Comparison of ENCODE assay signal across 9 cellular contexts in genomic region chr2:223563462-223563861, GRCh38. TPM values are rescaled to one million over a fixed set of nuclear protein-coding genes. Genes with fewer than 3 reads are reported as not detected.
DNase-seq lines count a peak whose midpoint lies in the region; ATAC-seq, FAIRE-seq and TF ChIP-seq lines count a peak whose summit lies in the region.
"Had no signal": no experiment of that assay in that cellular context is flagged by ENCODE, and none has a peak within 500 bp of the region (broad histone marks: within the 10 kb centered on the region; RNA-seq: fewer than 3 reads in every experiment).

No MANE protein-coding gene starts in this region.

- H3K4me3 ChIP-seq in H1 (ENCODE audit: extremely low read depth in 1 of 4, insufficient read depth in 2 of 4, low read depth in 3 of 4, low read length in 4 of 4): no peak overlapping the region
- no peak overlapping the region for H3K4me3 ChIP-seq in psoas muscle

- H2AFZ ChIP-seq in H9 (ENCODE audit: low read length) (peak overlapping the region; percentile 40), H1 (ENCODE audit: low read length) (peak overlapping the region; percentile 94)

- no peaks in the 10 kb centered on the region for H3K27me3 Mint-ChIP-seq in H9 (ENCODE audit: low read depth)

- DNase-seq in H9 (no peak), NCI-H226 (peak; percentile 72), H1 (ENCODE audit: low read depth in 1 of 2, low spot score in 2 of 2) (no peak), psoas muscle (no peak), NCI-H526 (lab: John Stamatoyannopoulos, UW) (no peak), activated T-cell treated with anti-CD3 and anti-CD28 coated beads for 4 hours (no peak)

- no peaks in the 10 kb centered on the region for H3K79me2 ChIP-seq in H9 (ENCODE audit: insufficient read depth, low read length)
- no peaks in the 10 kb centered on the region for H3K79me2 ChIP-seq in H1 (ENCODE audit: control insufficient read depth in 1 of 2, insufficient read depth in 2 of 2, low read length in 2 of 2)

- H3K36me3 Mint-ChIP-seq in H9 (ENCODE audit: insufficient read depth in 1 of 3, low read depth in 3 of 3): no peaks in the 10 kb centered on the region; a peak in 1 of 7 replicates
- H3K36me3 Mint-ChIP-seq: activated naive CD4-positive, alpha-beta T cell treated with anti-CD3 and anti-CD28 coated beads, Interleukin-2, amount 50 U/mL, for 24 hours had no signal

- no peaks in the 10 kb centered on the region for H3K9me3 Mint-ChIP-seq in H9

- no peak for FAIRE-seq in H1 (lab: Jason Lieb, UNC)

- CTCF ChIA-PET in H1 (lab: Charles Lee; ENCODE audit: partially characterized antibody): interaction anchor here (1.0 kb wide), 1 partner anchor 171 kb away, joined by 3 read pairs; no protein-coding TSS in a partner anchor

- H2BK5ac ChIP-seq in H9 (ENCODE audit: insufficient read length, low read length): no peak overlapping the region
- H2BK5ac ChIP-seq in H1 (ENCODE audit: low read depth, low read length): no peak overlapping the region

- no peak for TF ChIP-seq RAD21 in H1 (IDR thresholded peaks at IDR 0.05 in 1 of 2, conservative IDR thresholded peaks at IDR 0.05 in 1 of 2; ENCODE audit: low read depth in 2 of 2, low read length in 2 of 2)

- H3K14ac ChIP-seq in H9 (ENCODE audit: insufficient read depth, low read length) (no peak overlapping the region), H1 (ENCODE audit: insufficient read length) (no peak overlapping the region)

- ATAC-seq in psoas muscle (peak; percentile 75 to 94 (median 82)), GM21786 (IDR thresholded peaks at IDR 0.05; ENCODE audit: unreplicated experiment) (no peak), HG03520 (IDR thresholded peaks at IDR 0.05; ENCODE audit: unreplicated experiment) (no peak)

- H4K20me1 ChIP-seq in H9 (ENCODE audit: control insufficient read depth, insufficient read depth, insufficient read length): no peaks in the 10 kb centered on the region
- no peaks in the 10 kb centered on the region for H4K20me1 ChIP-seq in H1 (replicated peaks in 1 of 2; ENCODE audit: control insufficient read depth in 1 of 2, insufficient read depth in 2 of 2, low read length in 2 of 2)

- peak overlapping the region in 1 of 3 experiments; percentile 85; a peak in 2 of 7 replicates for H3K27ac Mint-ChIP-seq in H9
- H3K27ac Mint-ChIP-seq: activated naive CD4-positive, alpha-beta T cell treated with anti-CD3 and anti-CD28 coated beads, Interleukin-2, amount 50 U/mL, for 24 hours had no signal

- H4K5ac ChIP-seq in H9 (ENCODE audit: insufficient read length, low read depth, low read length): no peak overlapping the region
- no peak overlapping the region for H4K5ac ChIP-seq in H1 (ENCODE audit: insufficient read length, low read depth, low read length)

- H2BK15ac ChIP-seq in H9 (ENCODE audit: low read depth, low read length) (no peak overlapping the region), H1 (ENCODE audit: low read length) (no peak overlapping the region)

- H2BK12ac ChIP-seq in H9 (ENCODE audit: insufficient read length, low read depth, low read length) (no peak overlapping the region), H1 (ENCODE audit: low read depth, low read length) (no peak overlapping the region)

- H3K4me1 ChIP-seq in H9 (ENCODE audit: insufficient read depth, low read length) (peaks cover 7% of the 10 kb centered on the region; the same call in 1 of the 2 replicates), H1 (replicated peaks in 1 of 4; ENCODE audit: control insufficient read depth in 3 of 4, insufficient read depth in 4 of 4, low read length in 3 of 4) (peaks cover 0 to 8% (median 2%) of the 10 kb centered on the region in 4 experiments; a peak in 3 of 7 replicates), psoas muscle (no peaks in the 10 kb centered on the region)

- H3K4ac ChIP-seq in H9 (ENCODE audit: low read depth, low read length) (no peak overlapping the region), H1 (replicated peaks; ENCODE audit: insufficient read length, low read depth, low read length) (no peak overlapping the region)

- no peak for TF ChIP-seq POLR2A in H1 (IDR thresholded peaks at IDR 0.05; ENCODE audit: control extremely low read depth in 1 of 2, low read depth in 2 of 2, low read length in 2 of 2)

- H3K27me3 ChIP-seq in H9 (ENCODE audit: insufficient read depth, low read length): no peaks in the 10 kb centered on the region
- no peaks in the 10 kb centered on the region for H3K27me3 ChIP-seq in H1 (replicated peaks in 1 of 4; ENCODE audit: control insufficient read depth in 3 of 4, extremely low read depth in 1 of 4, insufficient read depth in 3 of 4, low read length in 3 of 4)
- no peaks in the 10 kb centered on the region for H3K27me3 ChIP-seq in psoas muscle (ENCODE audit: insufficient read depth in 3 of 3, low read length in 2 of 3)

- no peak overlapping the region for H4K8ac ChIP-seq in H9 (replicated peaks; ENCODE audit: insufficient read length, low read depth, low read length)
- no peak overlapping the region for H4K8ac ChIP-seq in H1 (ENCODE audit: extremely low read depth, insufficient read depth, low read length)

- no peak overlapping the region for H3K4me3 Mint-ChIP-seq in H9
- H3K4me3 Mint-ChIP-seq: activated naive CD4-positive, alpha-beta T cell treated with anti-CD3 and anti-CD28 coated beads, Interleukin-2, amount 50 U/mL, for 24 hours had no signal

- no peak overlapping the region for H3T11ph ChIP-seq in H9 (ENCODE audit: low read length)

- H3K23me2 ChIP-seq in H9 (ENCODE audit: insufficient read length, low read depth, low read length, poor library complexity, severe bottlenecking) (no peaks in the 10 kb centered on the region), H1 (ENCODE audit: low read depth, low read length) (no peaks in the 10 kb centered on the region; the same call in 1 of the 2 replicates)

- H3K79me1 ChIP-seq in H9 (ENCODE audit: insufficient read depth, low read depth, low read length, poor library complexity, severe bottlenecking): no peaks in the 10 kb centered on the region
- no peaks in the 10 kb centered on the region for H3K79me1 ChIP-seq in H1 (ENCODE audit: low read depth, low read length)

- H3K9ac ChIP-seq in H9 (ENCODE audit: extremely low read depth, insufficient read length, low read length) (no peak overlapping the region), H1 (replicated peaks in 1 of 4; ENCODE audit: extremely low read depth in 1 of 4, low read depth in 3 of 4, low read length in 3 of 4) (no peak overlapping the region)

- intact Hi-C loops in psoas muscle (cut with DNase I): no loop called here

- peaks cover 20 to 22% of the 10 kb centered on the region in 2 experiments for H3K4me1 Mint-ChIP-seq in H9
- H3K4me1 Mint-ChIP-seq: activated naive CD4-positive, alpha-beta T cell treated with anti-CD3 and anti-CD28 coated beads, Interleukin-2, amount 50 U/mL, for 24 hours had no signal

- no peak for TF ChIP-seq EP300 in H1 (IDR thresholded peaks at IDR 0.05; ENCODE audit: borderline replicate concordance in 1 of 2, low read depth in 2 of 2, low read length in 2 of 2)

- H2AK5ac ChIP-seq in H9 (ENCODE audit: insufficient read length, low read length) (no peak overlapping the region), H1 (ENCODE audit: low read depth, low read length) (no peak overlapping the region)

- H3K36me3 ChIP-seq in H1 (ENCODE audit: control insufficient read depth in 2 of 4, insufficient read depth in 4 of 4, low read length in 3 of 4) (no peaks in the 10 kb centered on the region), psoas muscle (ENCODE audit: insufficient read depth in 1 of 2, low read depth in 1 of 2) (no peaks in the 10 kb centered on the region)

- H3K18ac ChIP-seq in H9 (ENCODE audit: insufficient read length, low read depth, low read length) (no peak overlapping the region), H1 (ENCODE audit: extremely low read depth, low read length) (no peak overlapping the region)

- H2BK120ac ChIP-seq in H9 (ENCODE audit: low read depth, low read length, poor library complexity, severe bottlenecking) (no peak overlapping the region), H1 (replicated peaks; ENCODE audit: low read depth, low read length) (no peak overlapping the region)

- no peak overlapping the region for H3K23ac ChIP-seq in H9 (ENCODE audit: insufficient read length, low read depth, low read length)
- no peak overlapping the region for H3K23ac ChIP-seq in H1 (ENCODE audit: insufficient read length)

- TF ChIP-seq CTCF in H9 (conservative IDR thresholded peaks at IDR 0.05): no peak
- TF ChIP-seq CTCF in H1 (IDR thresholded peaks at IDR 0.05; ENCODE audit: control extremely low read depth in 1 of 3, insufficient read depth in 1 of 3, low read depth in 1 of 3, low read length in 3 of 3): no peak
- no peak for TF ChIP-seq CTCF in psoas muscle (IDR thresholded peaks at IDR 0.05)

- H2BK20ac ChIP-seq in H9 (ENCODE audit: low read depth, low read length, poor library complexity, severe bottlenecking): no peak overlapping the region
- H2BK20ac ChIP-seq in H1 (ENCODE audit: low read length): no peak overlapping the region

- H4K91ac ChIP-seq in H9 (ENCODE audit: insufficient read length, low read depth, low read length) (no peak overlapping the region), H1 (replicated peaks; ENCODE audit: insufficient read length, low read length) (no peak overlapping the region)

- H3K4me2 ChIP-seq in H9 (ENCODE audit: insufficient read depth, insufficient read length, low read length) (no peak overlapping the region), H1 (ENCODE audit: insufficient read depth in 1 of 2, low read depth in 2 of 2, low read length in 2 of 2) (no peak overlapping the region)

- no peak overlapping the region for H3K56ac ChIP-seq in H9 (ENCODE audit: insufficient read length, low read depth, low read length)
- H3K56ac ChIP-seq in H1 (replicated peaks; ENCODE audit: insufficient read length, low read depth, low read length): no peak overlapping the region

- POLR2A ChIA-PET in H1 (lab: Charles Lee; ENCODE audit: partially characterized antibody): no interaction called here

- H3K27ac ChIP-seq in H9 (ENCODE audit: insufficient read length, low read depth, low read length) (no peak overlapping the region), H1 (ENCODE audit: low read depth, low read length) (no peak overlapping the region), psoas muscle (peak overlapping the region; percentile 41)

- no peaks in the 10 kb centered on the region for H3K9me3 ChIP-seq in H9 (ENCODE audit: control insufficient read depth, low read depth, low read length)
- H3K9me3 ChIP-seq in H1 (ENCODE audit: insufficient read depth in 2 of 2, low read depth in 1 of 2, low read length in 1 of 2): no peaks in the 10 kb centered on the region
- H3K9me3 ChIP-seq in psoas muscle: no peaks in the 10 kb centered on the region

RNA-seq across cellular contexts. Expression of gene SCG2, which starts 38.7 kb away (rescaled TPM):
- total RNA-seq in H9 (2021) (3.4 and 4.4 TPM in 2 replicates), psoas muscle (under 1 TPM in 1 of 4 donors, not detected in 3; 0.08 TPM)
- total RNA-seq in H1 (2021; fragmentation: NEBNext Ultra II Directional; extraction: Animal tissue kit (Norgen Biotek cat#: 25700)): 0.77 and 1.0 TPM in 2 replicates
- polyA plus RNA-seq in H1 (2011; rRNA removed) (0.27 and 0.54 TPM in 2 replicates), psoas muscle (under 1 TPM in 2 of 3 donors, not detected in 1; 0.05 to 0.12 TPM)
- 0.54 TPM for polyA plus RNA-seq in H1 (2011; cell fraction: cytosol; rRNA removed)
- polyA plus RNA-seq in H1 (2011; cell fraction: nucleus; rRNA removed): 0.96 TPM
- 1.1 to 1.5 TPM (median 1.4 TPM) in 4 replicates for polyA plus RNA-seq in H1 (2012, experiment 1 of 2)
- polyA plus RNA-seq in H1 (2012, experiment 2 of 2): 0.18 TPM
- polyA plus RNA-seq in H1 (2013, experiment 1 of 2): 8.2 TPM
- 6.9 TPM for polyA plus RNA-seq in H1 (2013, experiment 2 of 2)
- polyA minus RNA-seq in H1 (2011; rRNA and poly(A)+ RNA removed): 0.09 and 0.59 TPM in 2 replicates
- polyA minus RNA-seq in H1 (2011; cell fraction: cytosol; rRNA and poly(A)+ RNA removed): not detected
- 1.4 TPM for polyA minus RNA-seq in H1 (2011; cell fraction: nucleus; rRNA and poly(A)+ RNA removed)

Comparison
In these comparisons a context has a peak if more than half of its experiments do, and no peak if none do; other contexts are left out.
1. ATAC-seq: peak in psoas muscle (4 of 4); none in GM21786 (single experiment) and HG03520 (single experiment).